ENCODE assay signal across 8 cellular contexts in the genomic region with DNA sequence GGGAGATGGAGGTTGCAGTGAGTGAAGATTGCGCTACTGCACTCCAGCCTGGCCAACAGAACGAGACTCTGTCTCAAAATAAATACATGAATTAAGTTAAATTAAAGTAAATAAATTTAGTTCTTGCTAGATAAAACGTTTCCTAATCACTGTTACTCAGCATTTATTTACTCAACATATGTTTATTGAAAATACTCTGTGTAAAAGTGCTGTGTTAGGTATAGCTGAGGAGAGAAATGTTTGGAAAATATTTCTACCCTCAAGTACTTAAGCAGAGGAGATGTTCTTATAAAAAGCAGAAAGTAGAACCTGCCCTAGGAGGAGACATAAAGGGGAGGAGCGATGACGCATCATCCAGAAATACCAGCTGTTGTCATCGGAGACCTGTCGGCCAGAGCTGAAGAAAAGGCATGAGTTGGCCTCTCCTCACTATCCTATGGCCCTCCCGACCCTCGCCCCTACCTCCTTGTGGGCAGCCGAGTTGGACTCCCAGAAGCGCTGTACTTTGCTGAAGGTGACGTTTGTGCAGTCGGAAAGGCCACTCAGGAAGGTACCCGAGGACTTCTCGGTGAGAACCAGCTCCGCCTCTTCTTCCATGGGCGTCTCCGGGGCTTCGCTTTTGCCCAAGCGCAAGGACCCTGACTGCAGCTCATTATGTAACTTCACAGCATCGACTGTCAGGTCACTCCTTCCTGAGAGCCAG. TPM values are rescaled to one million over a fixed set of nuclear protein-coding genes. Genes with fewer than 3 reads are reported as not detected.
DNase-seq lines count a peak whose midpoint lies in the region; ATAC-seq and TF ChIP-seq lines count a peak whose summit lies in the region.

No MANE protein-coding gene starts in this region.

- in situ Hi-C loops in T47D (cut with HindIII; ENCODE audit: low pct_unique_long_range_greater_than_20kb, low sequenced_read_pairs), result no loop called here

- H2AFZ ChIP-seq in DND-41 (ENCODE audit: low read depth, low read length), result 0 out of 2 replicates have a peak overlapping the region, but pooled peaks have one; percentile 84

- DNase-seq in DND-41, result no peak
- peak; percentile 53 for DNase-seq in HS-5 (ENCODE audit: low read depth)
- peak; percentile 81 to 84 for DNase-seq in SJCRH30
- DNase-seq in T47D (ENCODE audit: low read depth in 1 of 2, low spot score in 1 of 2), result peak; percentile 51 to 77
- DNase-seq in kidney tubule cell (ENCODE audit: low spot score), result peak; percentile 83
- no peak for DNase-seq in effector CD8-positive, alpha-beta T cell (lab: John Stamatoyannopoulos, UW)

- H3K79me2 ChIP-seq in DND-41 (ENCODE audit: insufficient read depth, low read length), result peaks cover 14% of the 10 kb centered on the region

- H3K27ac Mint-ChIP-seq in stimulated activated memory B cell treated with anti-CD40 and anti-IgM and Interleukin-4, amounts not matched to agents 10 μg/mL and 1 μg/mL and 100 μg/mL, for 72 hours, result peak overlapping the region; percentile 96

- H4K20me1 ChIP-seq in DND-41 (ENCODE audit: insufficient read depth, low read length), result peaks cover 3% of the 10 kb centered on the region; the same call in 1 of the 2 replicates

- no peaks in the 10 kb centered on the region for H3K9me3 ChIP-seq in DND-41 (ENCODE audit: insufficient read depth, low read length, severe bottlenecking)
- H3K9me3 ChIP-seq in SJCRH30 (replicated peaks), result no peaks in the 10 kb centered on the region

- H3K27ac ChIP-seq in DND-41 (ENCODE audit: low read length) (no peak overlapping the region), SJCRH30 (peak overlapping the region; percentile 49)

- no peaks in the 10 kb centered on the region for H3K27me3 Mint-ChIP-seq in stimulated activated memory B cell treated with anti-CD40 and anti-IgM and Interleukin-4, amounts not matched to agents 10 μg/mL and 1 μg/mL and 100 μg/mL, for 72 hours

- H3K4me3 ChIP-seq in DND-41 (ENCODE audit: low read depth in 1 of 2, low read length in 2 of 2) (peak overlapping the region; percentile 82 to 85; a peak in 3 of 4 replicates), SJCRH30 (peak overlapping the region; percentile 82)

- TF ChIP-seq CTCF in DND-41 (IDR thresholded peaks at IDR 0.05; ENCODE audit: borderline replicate concordance, extremely low read depth, low read length, poor library complexity, severe bottlenecking), result no peak

- H3K27me3 ChIP-seq in DND-41 (ENCODE audit: insufficient read depth, low read length, poor library complexity) (no peaks in the 10 kb centered on the region), SJCRH30 (no peaks in the 10 kb centered on the region)

- H3K4me3 Mint-ChIP-seq in stimulated activated memory B cell treated with anti-CD40 and anti-IgM and Interleukin-4, amounts not matched to agents 10 μg/mL and 1 μg/mL and 100 μg/mL, for 72 hours, result peak overlapping the region; percentile 98

- peaks cover 18% of the 10 kb centered on the region for H3K4me1 Mint-ChIP-seq in stimulated activated memory B cell treated with anti-CD40 and anti-IgM and Interleukin-4, amounts not matched to agents 10 μg/mL and 1 μg/mL and 100 μg/mL, for 72 hours

- no peak for ATAC-seq in DND-41 (ENCODE audit: insufficient read depth, low read depth)
- no peak for ATAC-seq in stimulated activated memory B cell treated with anti-CD40 and anti-IgM and Interleukin-4, amounts not matched to agents 10 μg/mL and 1 μg/mL and 100 μg/mL, for 72 hours
- no peak for ATAC-seq in GM21381 (IDR thresholded peaks at IDR 0.05; ENCODE audit: unreplicated experiment)

- no peaks in the 10 kb centered on the region for H3K9me3 Mint-ChIP-seq in stimulated activated memory B cell treated with anti-CD40 and anti-IgM and Interleukin-4, amounts not matched to agents 10 μg/mL and 1 μg/mL and 100 μg/mL, for 72 hours

- peak overlapping the region; percentile 59 for H3K9ac ChIP-seq in DND-41 (ENCODE audit: low read depth, low read length)

- H3K4me2 ChIP-seq in DND-41 (ENCODE audit: insufficient read depth, low read length), result peak overlapping the region; percentile 80

- peaks cover 8% of the 10 kb centered on the region for H3K36me3 Mint-ChIP-seq in stimulated activated memory B cell treated with anti-CD40 and anti-IgM and Interleukin-4, amounts not matched to agents 10 μg/mL and 1 μg/mL and 100 μg/mL, for 72 hours

- H3K36me3 ChIP-seq in DND-41 (ENCODE audit: insufficient read depth, low read length), result peaks cover 20% of the 10 kb centered on the region; the same call in 1 of the 2 replicates
- peaks cover 23% of the 10 kb centered on the region for H3K36me3 ChIP-seq in SJCRH30

- peaks cover 17% of the 10 kb centered on the region for H3K4me1 ChIP-seq in DND-41 (ENCODE audit: insufficient read depth, low read length)
- H3K4me1 ChIP-seq in SJCRH30, result 0 out of 2 replicates have a peak, but pooled peaks cover 2% of the 10 kb centered on the region

RNA-seq across cellular contexts. Expression of a gene that starts 1.1 kb away (rescaled TPM):
- 24.2 and 26.8 TPM in 2 replicates for total RNA-seq in SJCRH30 (2014; rRNA removed; shearing (Covaris generic))

RNA-seq across cellular contexts. Expression of a gene that starts 26.0 kb away (rescaled TPM):
- 515 and 519 TPM in 2 replicates for total RNA-seq in SJCRH30 (2014; rRNA removed; shearing (Covaris generic))

RNA-seq across cellular contexts. Expression of a gene that starts 45.8 kb away (rescaled TPM):
- total RNA-seq in SJCRH30 (2014; rRNA removed; shearing (Covaris generic)), result 46.9 and 51.4 TPM in 2 replicates

RNA-seq across cellular contexts. Expression of a gene that starts 46.0 kb away (rescaled TPM):
- total RNA-seq in SJCRH30 (2014; rRNA removed; shearing (Covaris generic)), result 50.4 and 53.3 TPM in 2 replicates

Comparison
In these comparisons a context has a peak if more than half of its experiments do, and no peak if none do; other contexts are left out.
1. DNase-seq: peak in HS-5 (single experiment), SJCRH30 (2 of 2), T47D (2 of 2) and kidney tubule cell (single experiment); none in DND-41 (single experiment) and effector CD8-positive, alpha-beta T cell (single experiment).